In genomic region chr7:50369408-50370026, GRCh38 we compare ENCODE assay signal across 8 cellular contexts.
DNase-seq lines count a peak whose midpoint lies in the region; TF ChIP-seq lines count a peak whose summit lies in the region.

No MANE protein-coding gene starts in this region.

- peak overlapping the region; percentile 45; the same call in 1 of the 2 replicates for H3K27ac ChIP-seq in OCI-LY3 (ENCODE audit: low read length)
- H3K27ac ChIP-seq in osteoblast (ENCODE audit: low read depth, low read length) = no peak overlapping the region
- no peak overlapping the region for H3K27ac ChIP-seq in dorsolateral prefrontal cortex

- H3K4me3 ChIP-seq in H7 (ENCODE audit: insufficient read depth, low read depth, low read length) (no peak overlapping the region), OCI-LY3 (ENCODE audit: low read length) (no peak overlapping the region), osteoblast (ENCODE audit: insufficient read depth, low read length) (no peak overlapping the region), dorsolateral prefrontal cortex (no peak overlapping the region)

- H4K20me1 ChIP-seq in OCI-LY3 (ENCODE audit: insufficient read depth, low read length) (peaks cover 57% of the 10 kb centered on the region), osteoblast (ENCODE audit: insufficient read depth, low read length) (no peaks in the 10 kb centered on the region)

- H3K79me2 ChIP-seq in OCI-LY3 (ENCODE audit: low read length) (peaks cover 100% of the 10 kb centered on the region), osteoblast (ENCODE audit: insufficient read depth, low read length) (no peaks in the 10 kb centered on the region)

- peak; percentile 49 for DNase-seq in D341Med (ENCODE audit: low spot score)
- peak; percentile 72 for DNase-seq in H7
- peak; percentile 19 for DNase-seq in cerebellar cortex (ENCODE audit: low spot score)
- no peak for DNase-seq in osteoblast (ENCODE audit: insufficient read length, low spot score, missing footprints)
- no peak for DNase-seq in HPDE6-E6E7 (ENCODE audit: extremely low spot score)
- no peak for DNase-seq in dorsolateral prefrontal cortex
- no peak for DNase-seq in pons (ENCODE audit: low spot score)

- intact Hi-C loops in dorsolateral prefrontal cortex (cut with DNase I) = no loop called here

- H3K9me3 ChIP-seq in OCI-LY3 (ENCODE audit: insufficient read depth, low read length) (no peaks in the 10 kb centered on the region), osteoblast (ENCODE audit: low read depth, low read length) (no peaks in the 10 kb centered on the region)

- H3K36me3 ChIP-seq in H7 (replicated peaks; ENCODE audit: control insufficient read depth, insufficient read depth, low read length) = no peaks in the 10 kb centered on the region
- peaks cover 87% of the 10 kb centered on the region for H3K36me3 ChIP-seq in OCI-LY3 (replicated peaks; ENCODE audit: low read depth, low read length)
- no peaks in the 10 kb centered on the region for H3K36me3 ChIP-seq in osteoblast (ENCODE audit: insufficient read depth, low read length)

- no peak overlapping the region for H3K9ac ChIP-seq in OCI-LY3 (ENCODE audit: low read length)

- H3K4me2 ChIP-seq in OCI-LY3 (ENCODE audit: low read length) = no peak overlapping the region
- H3K4me2 ChIP-seq in osteoblast (ENCODE audit: insufficient read depth, low read length) = no peak overlapping the region

- H3K27me3 ChIP-seq in H7 (ENCODE audit: control insufficient read depth, insufficient read depth, low read length) (no peaks in the 10 kb centered on the region), OCI-LY3 (ENCODE audit: low read depth, low read length) (no peaks in the 10 kb centered on the region), osteoblast (ENCODE audit: insufficient read depth, low read length) (no peaks in the 10 kb centered on the region), dorsolateral prefrontal cortex (peaks cover 0 to 5% (median 0%) of the 10 kb centered on the region in 45 donors)

- peaks cover 71% of the 10 kb centered on the region for H3K4me1 ChIP-seq in OCI-LY3 (ENCODE audit: low read length)
- H3K4me1 ChIP-seq in osteoblast (ENCODE audit: insufficient read depth, low read length) = no peaks in the 10 kb centered on the region

- H2AFZ ChIP-seq in OCI-LY3 (ENCODE audit: low read depth, low read length) = no peak overlapping the region
- H2AFZ ChIP-seq in osteoblast (ENCODE audit: low read length) = no peak overlapping the region

- TF ChIP-seq CTCF in OCI-LY3 (IDR thresholded peaks at IDR 0.05; ENCODE audit: low read depth, low read length) (peak; percentile 87), osteoblast (IDR thresholded peaks at IDR 0.05; ENCODE audit: extremely low read depth, low read depth, low read length) (peak; percentile 31), dorsolateral prefrontal cortex (IDR thresholded peaks at IDR 0.05 in 54 of 56, conservative IDR thresholded peaks at IDR 0.05 in 2 of 56; ENCODE audit: low read depth in 1 of 56, partially characterized antibody in 56 of 56) (peak in 25 of 56 donors; percentile 4 to 37 (median 20))

Comparison
In these comparisons a context has a peak if more than half of its experiments do, and no peak if none do; other contexts are left out.
1. DNase-seq: peak in D341Med (single experiment), H7 (single experiment) and cerebellar cortex (single experiment); none in osteoblast (single experiment), HPDE6-E6E7 (single experiment), dorsolateral prefrontal cortex (0 of 10) and pons (single experiment).